In the genomic region with DNA sequence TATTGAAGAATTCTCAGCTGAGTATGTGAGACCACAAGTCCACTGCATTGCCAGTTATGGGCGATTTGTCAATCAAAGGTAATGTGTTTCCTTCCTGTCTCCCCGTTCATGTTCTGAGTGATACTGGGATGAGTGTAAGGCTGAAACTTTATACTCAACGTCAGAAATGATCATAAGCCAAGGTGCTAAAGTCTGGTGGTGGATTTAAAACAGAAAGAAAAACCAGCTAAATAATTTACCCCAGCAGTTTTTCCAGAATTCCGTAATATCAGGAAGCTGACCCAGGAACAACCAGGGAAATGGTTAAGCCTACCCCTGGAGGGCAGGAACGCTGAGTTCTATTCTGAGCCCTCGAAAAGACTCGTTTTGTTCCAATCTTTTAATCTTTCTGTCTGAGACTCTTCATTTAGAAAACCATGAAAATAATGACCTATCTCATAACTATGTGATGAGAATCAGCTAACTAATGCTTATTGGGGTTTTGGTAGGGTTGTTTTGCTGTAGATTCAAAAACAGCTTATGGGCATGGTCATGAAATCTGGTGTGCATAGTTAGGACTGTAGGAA, we compare ENCODE assay signal across 1 cellular context.
TF ChIP-seq lines count a peak whose summit lies in the region.

No MANE protein-coding gene starts in this region.

TF ChIP-seq in HepG2, 621 proteins besides CTCF, POLR2A, EP300 and RAD21 (continued from another document):
- TF ChIP-seq, protein P1, sequence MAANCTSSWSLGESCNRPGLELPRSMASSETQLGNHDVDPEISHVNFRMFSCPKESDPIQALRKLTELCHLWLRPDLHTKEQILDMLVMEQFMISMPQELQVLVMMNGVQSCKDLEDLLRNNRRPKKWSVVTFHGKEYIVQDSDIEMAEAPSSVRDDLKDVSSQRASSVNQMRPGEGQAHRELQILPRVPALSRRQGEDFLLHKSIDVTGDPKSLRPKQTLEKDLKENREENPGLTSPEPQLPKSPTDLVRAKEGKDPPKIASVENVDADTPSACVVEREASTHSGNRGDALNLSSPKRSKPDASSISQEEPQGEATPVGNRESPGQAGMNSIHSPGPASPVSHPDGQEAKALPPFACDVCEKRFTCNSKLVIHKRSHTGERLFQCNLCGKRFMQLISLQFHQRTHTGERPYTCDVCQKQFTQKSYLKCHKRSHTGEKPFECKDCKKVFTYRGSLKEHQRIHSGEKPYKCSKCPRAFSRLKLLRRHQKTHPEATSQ (CRISPR knock-in tag; IDR thresholded peaks at IDR 0.05; ENCODE audit: borderline replicate concordance) = no peak
- TF ChIP-seq ZNF629 (CRISPR knock-in tag; conservative IDR thresholded peaks at IDR 0.05) = no peak
- no peak for TF ChIP-seq NR3C1 (CRISPR knock-in tag; IDR thresholded peaks at IDR 0.05)
- no peak for TF ChIP-seq ZNF121 (CRISPR knock-in tag; IDR thresholded peaks at IDR 0.05)
- no peak for TF ChIP-seq MTF2 (CRISPR knock-in tag; IDR thresholded peaks at IDR 0.05; ENCODE audit: borderline replicate concordance)
TF ChIP-seq in HepG2: peak in this region for 0.
